In the genomic region with DNA sequence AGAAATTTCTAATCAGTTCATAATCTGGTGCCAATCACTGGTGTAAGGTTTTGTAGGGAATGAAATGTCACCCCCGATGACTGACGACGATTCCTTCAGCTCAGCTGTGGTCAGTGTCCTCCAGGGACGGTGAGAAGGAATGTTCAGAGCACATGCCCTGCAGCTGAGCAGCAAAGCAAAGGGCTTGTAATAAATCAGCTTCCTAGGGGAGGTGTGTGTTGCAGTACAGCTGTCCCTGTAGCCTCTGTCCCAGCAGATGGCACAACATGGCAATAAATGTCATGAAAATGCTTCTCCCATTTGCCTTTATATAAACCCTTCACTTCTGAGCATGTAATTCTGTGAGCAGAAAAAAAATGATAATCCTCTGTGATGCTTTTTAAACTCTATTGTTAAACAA, we compare ENCODE assay signal across 8 cellular contexts.
DNase-seq lines count a peak whose midpoint lies in the region; ATAC-seq and TF ChIP-seq lines count a peak whose summit lies in the region.

No MANE protein-coding gene starts in this region.

- TF ChIP-seq EP300 in stomach (IDR thresholded peaks at IDR 0.05), result no peak

- H3K4me3 ChIP-seq in adrenal gland (no peak overlapping the region), stomach (no peak overlapping the region), Peyer's patch (no peak overlapping the region)

- TF ChIP-seq POLR2A in adrenal gland (IDR thresholded peaks at IDR 0.05) (no peak), stomach (IDR thresholded peaks at IDR 0.05) (no peak), Peyer's patch (IDR thresholded peaks at IDR 0.05) (no peak)

- H3K4me1 ChIP-seq in adrenal gland (replicated peaks in 1 of 2), result peaks cover 8 to 11% of the 10 kb centered on the region in 2 donors
- H3K4me1 ChIP-seq in stomach, result peaks cover 0 to 8% (median 2%) of the 10 kb centered on the region in 4 donors
- H3K4me1 ChIP-seq in Peyer's patch, result no peaks in the 10 kb centered on the region

- intact Hi-C loops in adrenal gland (cut with DNase I) (loop anchor here in 1 of 2 donors (10.0 kb wide), 1 partner anchor 261 kb away; no protein-coding TSS in a partner anchor), stomach (cut with DNase I; ENCODE audit: low total_unique reads) (no loop called here)

- peak; percentile 9 to 58 (median 34) for TF ChIP-seq CTCF in adrenal gland (IDR thresholded peaks at IDR 0.05)
- TF ChIP-seq CTCF in stomach (IDR thresholded peaks at IDR 0.05), result no peak
- peak in 3 of 6 experiments; percentile 40 to 44 (median 40) for TF ChIP-seq CTCF in Peyer's patch (IDR thresholded peaks at IDR 0.05)

- 9 to 18% (median 15%) methylated on average over 4 of the region's 4 CpGs for WGBS in adrenal gland, 4 donors
- 24 to 30% (median 28%) methylated on average over 4 of the region's 4 CpGs for WGBS in stomach, 5 donors

- DNase-seq in DMS79 (lab: John Stamatoyannopoulos, UW), result peak; percentile 48
- peak; percentile 46 for DNase-seq in MV-4-11 (lab: John Stamatoyannopoulos, UW)
- DNase-seq in adrenal gland, result peak; percentile 31 to 78 (median 61)
- no peak for DNase-seq in left lobe of liver (ENCODE audit: low spot score)
- DNase-seq in GM19238 (ENCODE audit: insufficient read length, low spot score), result no peak
- DNase-seq in effector CD8-positive, alpha-beta T cell (lab: John Stamatoyannopoulos, UW), result no peak
- no peak for DNase-seq in stomach
- DNase-seq in Peyer's patch, result no peak

- peak; percentile 24 for ATAC-seq in left lobe of liver

- H3K27me3 ChIP-seq in adrenal gland (no peaks in the 10 kb centered on the region), stomach (no peaks in the 10 kb centered on the region), Peyer's patch (no peaks in the 10 kb centered on the region)

- H3K9me3 ChIP-seq in adrenal gland (replicated peaks in 1 of 3) (no peaks in the 10 kb centered on the region), stomach (no peaks in the 10 kb centered on the region), Peyer's patch (no peaks in the 10 kb centered on the region)

- no peak overlapping the region for H3K27ac ChIP-seq in adrenal gland
- no peak overlapping the region for H3K27ac ChIP-seq in stomach
- no peak overlapping the region for H3K27ac ChIP-seq in Peyer's patch

- H3K36me3 ChIP-seq in adrenal gland (replicated peaks in 1 of 2) (peaks cover 0 to 3% of the 10 kb centered on the region in 2 donors), stomach (peaks cover 0 to 13% (median 5%) of the 10 kb centered on the region in 4 donors), Peyer's patch (peaks cover 0 to 4% (median 0%) of the 10 kb centered on the region in 3 donors)

Comparison
In these comparisons a context has a peak if more than half of its experiments do, and no peak if none do; other contexts are left out.
1. DNase-seq: peak in DMS79 (single experiment), MV-4-11 (single experiment) and adrenal gland (7 of 7); none in left lobe of liver (single experiment), GM19238 (single experiment), effector CD8-positive, alpha-beta T cell (single experiment), stomach (single experiment) and Peyer's patch (0 of 3).
2. CTCF ChIP-seq: peak in adrenal gland (6 of 6); none in stomach (0 of 7).